ENCODE assay signal across 8 cellular contexts in the genomic region with DNA sequence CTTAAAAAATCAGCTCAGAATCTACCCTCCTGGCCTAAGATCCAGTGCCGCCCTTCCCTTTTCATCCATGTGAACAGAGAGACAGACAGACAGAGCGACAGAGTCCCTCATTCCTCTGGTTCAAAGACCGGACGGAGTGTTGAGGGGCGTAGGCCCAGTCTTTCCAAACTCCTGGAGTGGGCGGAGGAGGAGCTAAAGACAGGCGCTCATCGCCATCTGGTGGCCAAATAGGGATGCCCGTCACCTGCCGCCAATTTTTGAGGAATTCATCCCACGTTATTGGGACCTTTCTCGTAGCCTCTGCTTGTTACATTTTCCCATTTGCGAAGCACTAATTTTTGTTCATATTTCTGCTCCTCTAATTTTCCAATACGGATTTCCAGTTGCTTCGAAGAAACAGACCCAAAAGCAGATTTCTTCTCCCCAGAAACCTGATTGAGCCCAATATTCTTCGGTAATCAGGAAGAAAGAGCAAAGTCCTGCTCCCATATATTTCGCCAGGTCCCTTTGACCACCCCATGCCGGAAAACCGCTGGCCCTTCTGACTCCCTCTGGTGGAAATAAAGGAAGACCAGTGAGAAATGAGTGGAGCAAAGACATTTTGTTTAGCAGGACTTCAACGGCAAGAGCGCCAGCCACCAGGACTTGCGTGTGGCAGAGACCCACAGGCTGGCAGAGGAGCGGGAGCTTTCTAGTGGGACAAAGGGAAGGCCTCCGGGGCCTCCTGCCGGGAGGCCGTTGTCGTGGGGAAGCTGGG.
DNase-seq lines count a peak whose midpoint lies in the region; ATAC-seq and TF ChIP-seq lines count a peak whose summit lies in the region.

No MANE protein-coding gene starts in this region.

- H3K27ac Mint-ChIP-seq in activated naive CD8-positive, alpha-beta T cell treated with anti-CD3 and anti-CD28 coated beads, Interleukin-2, amount 50 U/mL, for 24 hours: no peak overlapping the region

- H3K27me3 Mint-ChIP-seq in activated naive CD8-positive, alpha-beta T cell treated with anti-CD3 and anti-CD28 coated beads, Interleukin-2, amount 50 U/mL, for 24 hours: peaks cover 8% of the 10 kb centered on the region

- DNase-seq in COLO668 (lab: John Stamatoyannopoulos, UW; ENCODE audit: unreplicated experiment) (peak; percentile 57), NB4 (ENCODE audit: low read depth) (peak; percentile 79), SW480 (ENCODE audit: low spot score) (peak; percentile 84), heart left ventricle (peak; percentile 78 to 82 (median 80)), posterior vena cava (ENCODE audit: low spot score) (peak; percentile 93), uterus (peak; percentile 81 to 83)
- DNase-seq in activated naive CD8-positive, alpha-beta T cell treated with anti-CD3 and anti-CD28 coated beads, Interleukin-2, amount 50 U/mL, for 24 hours: peak; percentile 81

- TF ChIP-seq CTCF in NB4 (IDR thresholded peaks at IDR 0.05; ENCODE audit: low read depth, low read length): peak; percentile 81
- peak; percentile 86 to 96 (median 90) for TF ChIP-seq CTCF in heart left ventricle (IDR thresholded peaks at IDR 0.05)
- TF ChIP-seq CTCF in uterus (IDR thresholded peaks at IDR 0.05): peak; percentile 89 to 91 (median 90)

- H3K4me1 ChIP-seq in heart left ventricle: peaks cover 0 to 24% (median 11%) of the 10 kb centered on the region in 12 donors
- H3K4me1 ChIP-seq in uterus: no peaks in the 10 kb centered on the region

- peaks cover 0 to 27% (median 0%) of the 10 kb centered on the region in 9 donors for H3K36me3 ChIP-seq in heart left ventricle
- H3K36me3 ChIP-seq in uterus: no peaks in the 10 kb centered on the region

- H3K9me3 ChIP-seq in heart left ventricle (peaks cover 0 to 12% (median 0%) of the 10 kb centered on the region in 12 donors), uterus (no peaks in the 10 kb centered on the region)

- peak; percentile 61 for ATAC-seq in GM21717 (IDR thresholded peaks at IDR 0.05; ENCODE audit: unreplicated experiment)
- ATAC-seq in activated naive CD8-positive, alpha-beta T cell treated with anti-CD3 and anti-CD28 coated beads, Interleukin-2, amount 50 U/mL, for 24 hours: peak; percentile 76
- peak; percentile 63 to 90 (median 84) for ATAC-seq in heart left ventricle

- 19 to 26% (median 21%) methylated on average over 27 of the region's 27 CpGs for WGBS in heart left ventricle, 4 donors

- intact Hi-C loops in heart left ventricle (cut with DNase I): loop anchor here (1.0 to 10.0 kb wide), 12 partner anchors 86 to 665 kb away; a partner anchor contains a TSS
- intact Hi-C loops in posterior vena cava (cut with DNase I): loop anchor here (5.0 to 10.0 kb wide), 3 partner anchors 85 to 382 kb away; a partner anchor contains a TSS
- intact Hi-C loops in uterus (cut with DNase I; ENCODE audit: low total_unique reads): loop anchor here (5.0 to 10.0 kb wide), 2 partner anchors 90 to 382 kb away; a partner anchor contains a TSS

- H3K4me3 ChIP-seq in NB4 (ENCODE audit: low read depth, low read length): no peak overlapping the region
- H3K4me3 ChIP-seq in heart left ventricle: peak overlapping the region in 3 of 12 donors; percentile 10 to 61 (median 22)
- no peak overlapping the region for H3K4me3 ChIP-seq in uterus

- H3K4me3 Mint-ChIP-seq in activated naive CD8-positive, alpha-beta T cell treated with anti-CD3 and anti-CD28 coated beads, Interleukin-2, amount 50 U/mL, for 24 hours: peak overlapping the region; percentile 85

- H3K27me3 ChIP-seq in heart left ventricle (no peaks in the 10 kb centered on the region), uterus (no peaks in the 10 kb centered on the region)

- TF ChIP-seq POLR2A in NB4 (IDR thresholded peaks at IDR 0.05; ENCODE audit: extremely low read depth, insufficient read length) (no peak), heart left ventricle (IDR thresholded peaks at IDR 0.05) (no peak), uterus (IDR thresholded peaks at IDR 0.05) (no peak)

- H3K27ac ChIP-seq in heart left ventricle (no peak overlapping the region), uterus (peak overlapping the region; percentile 15 to 55)

- no peaks in the 10 kb centered on the region for H3K36me3 Mint-ChIP-seq in activated naive CD8-positive, alpha-beta T cell treated with anti-CD3 and anti-CD28 coated beads, Interleukin-2, amount 50 U/mL, for 24 hours (ENCODE audit: low read depth)

- H3K9me3 Mint-ChIP-seq in activated naive CD8-positive, alpha-beta T cell treated with anti-CD3 and anti-CD28 coated beads, Interleukin-2, amount 50 U/mL, for 24 hours: no peaks in the 10 kb centered on the region

- H3K4me1 Mint-ChIP-seq in activated naive CD8-positive, alpha-beta T cell treated with anti-CD3 and anti-CD28 coated beads, Interleukin-2, amount 50 U/mL, for 24 hours: peaks cover 19% of the 10 kb centered on the region

Comparison
In these comparisons a context has a peak if more than half of its experiments do, and no peak if none do; other contexts are left out.
1. H3K27ac ChIP-seq: peak in uterus (2 of 2); none in heart left ventricle (0 of 12).
2. Peak in every context shown above with its lines, with median percentiles within 50 percentile points of each other: DNase-seq, ATAC-seq and CTCF ChIP-seq.